Comparison of ENCODE assay signal across 19 cellular contexts in genomic region chr14:100267990-100268389, GRCh38. TPM values are rescaled to one million over a fixed set of nuclear protein-coding genes. Genes with fewer than 3 reads are reported as not detected.
A peak's percentile ranks its signal among the peaks of the same experiment; 100 is the strongest.
DNase-seq lines count a peak whose midpoint lies in the region; ATAC-seq and TF ChIP-seq lines count a peak whose summit lies in the region.
"Had no signal": no experiment of that assay in that cellular context is flagged by ENCODE, and none has a peak within 500 bp of the region (broad histone marks: within the 10 kb centered on the region; RNA-seq: fewer than 3 reads in every experiment).

No MANE protein-coding gene starts in this region.

- peak overlapping the region; percentile 23 to 80 for H3K27ac Mint-ChIP-seq in natural killer cell
- H3K27ac Mint-ChIP-seq in natural killer cell treated with Interleukin-12 subunit alpha and Interleukin-12 subunit beta and Interleukin-15 and Interleukin-18, amount 100 ng/mL, for 72 hours = no peak overlapping the region
- H3K27ac Mint-ChIP-seq in stimulated activated naive B cell treated with anti-CD40 and anti-IgM and Interleukin-4, amounts not matched to agents 10 μg/mL and 1 μg/mL and 100 μg/mL, for 72 hours = peak overlapping the region; percentile 34

- H3K4me1 ChIP-seq in liver (ENCODE audit: control insufficient read depth in 4 of 4, insufficient read depth in 4 of 4, low read length in 3 of 4) = peaks cover 3 to 44% (median 34%) of the 10 kb centered on the region in 4 donors

- no peaks in the 10 kb centered on the region for H3K9me3 Mint-ChIP-seq in natural killer cell
- H3K9me3 Mint-ChIP-seq in natural killer cell treated with Interleukin-12 subunit alpha and Interleukin-12 subunit beta and Interleukin-15 and Interleukin-18, amount 100 ng/mL, for 72 hours = no peaks in the 10 kb centered on the region
- H3K9me3 Mint-ChIP-seq in stimulated activated naive B cell treated with anti-CD40 and anti-IgM and Interleukin-4, amounts not matched to agents 10 μg/mL and 1 μg/mL and 100 μg/mL, for 72 hours = no peaks in the 10 kb centered on the region

- no peaks in the 10 kb centered on the region for H3K36me3 Mint-ChIP-seq in natural killer cell
- H3K36me3 Mint-ChIP-seq in natural killer cell treated with Interleukin-12 subunit alpha and Interleukin-12 subunit beta and Interleukin-15 and Interleukin-18, amount 100 ng/mL, for 72 hours = peaks cover 6% of the 10 kb centered on the region
- H3K36me3 Mint-ChIP-seq in stimulated activated naive B cell treated with anti-CD40 and anti-IgM and Interleukin-4, amounts not matched to agents 10 μg/mL and 1 μg/mL and 100 μg/mL, for 72 hours = peaks cover 25 to 36% of the 10 kb centered on the region in 2 donors

- DNase-seq in natural killer cell (no peak), WERI-Rb-1 (peak; percentile 67), NCI-H2171 (lab: John Stamatoyannopoulos, UW) (no peak), NCI-H187 (lab: John Stamatoyannopoulos, UW) (no peak)
- DNase-seq in natural killer cell treated with Interleukin-12 subunit alpha and Interleukin-12 subunit beta and Interleukin-15 and Interleukin-18, amount 100 ng/mL, for 72 hours (ENCODE audit: low spot score) = no peak
- DNase-seq in stimulated activated naive B cell treated with anti-CD40 and anti-IgM and Interleukin-4, amounts not matched to agents 10 μg/mL and 1 μg/mL and 100 μg/mL, for 72 hours = no peak
- DNase-seq: NCI-H1092; NCI-H2107; NCI-H345; NCI-H69; NK-92 treated with Interleukin-12 subunit alpha and Interleukin-12 subunit beta, amount 100 ng/mL, for 24 hours; SJCRH30 had no signal

- intact Hi-C loops in natural killer cell (cut with micrococcal nuclease) = no loop called here

- H3K4me3 Mint-ChIP-seq in natural killer cell = no peak overlapping the region
- no peak overlapping the region for H3K4me3 Mint-ChIP-seq in natural killer cell treated with Interleukin-12 subunit alpha and Interleukin-12 subunit beta and Interleukin-15 and Interleukin-18, amount 100 ng/mL, for 72 hours
- no peak overlapping the region for H3K4me3 Mint-ChIP-seq in stimulated activated naive B cell treated with anti-CD40 and anti-IgM and Interleukin-4, amounts not matched to agents 10 μg/mL and 1 μg/mL and 100 μg/mL, for 72 hours

- H3K27ac ChIP-seq in WERI-Rb-1 (peak overlapping the region; percentile 11; the same call in 1 of the 2 replicates), liver (ENCODE audit: low read depth in 1 of 2, low read length in 2 of 2) (peak overlapping the region in 1 of 2 donors; percentile 3)
- H3K27ac ChIP-seq: KMS-11, RWPE1, SJCRH30 had no signal

- no peak for TF ChIP-seq CTCF in natural killer cell (IDR thresholded peaks at IDR 0.05)
- no peak for TF ChIP-seq CTCF in WERI-Rb-1 (IDR thresholded peaks at IDR 0.05; ENCODE audit: low read depth, low read length)
- TF ChIP-seq CTCF in liver (IDR thresholded peaks at IDR 0.05; ENCODE audit: low read depth, low read length, missing input control) = no peak

- H3K4me1 Mint-ChIP-seq in natural killer cell = peaks cover 48 to 62% of the 10 kb centered on the region in 2 donors
- peaks cover 33 to 42% of the 10 kb centered on the region in 2 donors for H3K4me1 Mint-ChIP-seq in natural killer cell treated with Interleukin-12 subunit alpha and Interleukin-12 subunit beta and Interleukin-15 and Interleukin-18, amount 100 ng/mL, for 72 hours (ENCODE audit: low read depth in 2 of 2)
- peaks cover 29 to 43% of the 10 kb centered on the region in 2 donors for H3K4me1 Mint-ChIP-seq in stimulated activated naive B cell treated with anti-CD40 and anti-IgM and Interleukin-4, amounts not matched to agents 10 μg/mL and 1 μg/mL and 100 μg/mL, for 72 hours

- no peaks in the 10 kb centered on the region for H3K27me3 ChIP-seq in WERI-Rb-1 (ENCODE audit: insufficient read depth, low read depth, severe bottlenecking)
- H3K27me3 ChIP-seq in liver (ENCODE audit: control insufficient read depth in 4 of 4, insufficient read depth in 4 of 4, low read length in 3 of 4) = no peaks in the 10 kb centered on the region
- H3K27me3 ChIP-seq: SJCRH30 had no signal

- no peak overlapping the region for H3K4me3 ChIP-seq in WERI-Rb-1 (ENCODE audit: low read depth, low read length)
- no peak overlapping the region for H3K4me3 ChIP-seq in liver (ENCODE audit: low read depth in 1 of 3, low read length in 3 of 3)
- H3K4me3 ChIP-seq: GM12878, SJCRH30 had no signal

- WGBS in liver = 83% methylated on average over 7 of the region's 7 CpGs

- H3K9ac ChIP-seq in liver (ENCODE audit: low read depth in 1 of 2, low read length in 2 of 2) = no peak overlapping the region
- H3K9ac ChIP-seq: KMS-11 had no signal

- H3K36me3 ChIP-seq in WERI-Rb-1 = peaks cover 56% of the 10 kb centered on the region
- H3K36me3 ChIP-seq in liver (ENCODE audit: control insufficient read depth in 4 of 4, insufficient read depth in 3 of 4, low read depth in 1 of 4, low read length in 3 of 4) = peaks cover 0 to 11% (median 4%) of the 10 kb centered on the region in 4 donors

- no peak for ATAC-seq in natural killer cell
- no peak for ATAC-seq in natural killer cell treated with Interleukin-12 subunit alpha and Interleukin-12 subunit beta and Interleukin-15 and Interleukin-18, amount 100 ng/mL, for 72 hours
- ATAC-seq in stimulated activated naive B cell treated with anti-CD40 and anti-IgM and Interleukin-4, amounts not matched to agents 10 μg/mL and 1 μg/mL and 100 μg/mL, for 72 hours (replicated peaks) = no peak
- ATAC-seq in GM21529 (IDR thresholded peaks at IDR 0.05; ENCODE audit: unreplicated experiment) = no peak
- ATAC-seq: GM12878 had no signal

- TF ChIP-seq RAD21 in liver (IDR thresholded peaks at IDR 0.05) = no peak

- H3K27me3 Mint-ChIP-seq in natural killer cell (ENCODE audit: low read depth in 2 of 2) = no peaks in the 10 kb centered on the region
- H3K27me3 Mint-ChIP-seq in natural killer cell treated with Interleukin-12 subunit alpha and Interleukin-12 subunit beta and Interleukin-15 and Interleukin-18, amount 100 ng/mL, for 72 hours = no peaks in the 10 kb centered on the region
- H3K27me3 Mint-ChIP-seq in stimulated activated naive B cell treated with anti-CD40 and anti-IgM and Interleukin-4, amounts not matched to agents 10 μg/mL and 1 μg/mL and 100 μg/mL, for 72 hours = no peaks in the 10 kb centered on the region

- H3K9me3 ChIP-seq in WERI-Rb-1 (ENCODE audit: severe bottlenecking) (no peaks in the 10 kb centered on the region), liver (ENCODE audit: control insufficient read depth in 4 of 4, low read length in 3 of 4) (no peaks in the 10 kb centered on the region)
- H3K9me3 ChIP-seq: SJCRH30 had no signal

TF ChIP-seq in liver, 16 proteins besides CTCF, POLR2A, EP300 and RAD21 (continues in another document):
- TF ChIP-seq RXRA (IDR thresholded peaks at IDR 0.05) = peak in 1 of 2 donors; percentile 24
- TF ChIP-seq JUND (IDR thresholded peaks at IDR 0.05) = no peak
- peak; percentile 23 for TF ChIP-seq HNF4G (IDR thresholded peaks at IDR 0.05)
- no peak for TF ChIP-seq FOXA2 (IDR thresholded peaks at IDR 0.05)
- peak; percentile 57 to 82 for TF ChIP-seq HNF4A (conservative IDR thresholded peaks at IDR 0.05)
- no peak for TF ChIP-seq MAX (IDR thresholded peaks at IDR 0.05)
- no peak for TF ChIP-seq REST (IDR thresholded peaks at IDR 0.05)
- TF ChIP-seq NR2F2 (IDR thresholded peaks at IDR 0.05) = no peak

RNA-seq across cellular contexts. Expression of gene YY1, which starts 29.0 kb away (rescaled TPM):
- total RNA-seq in natural killer cell = 10 to 100 TPM; 77.9 to 92.6 (median 90.4) TPM
- 10 to 100 TPM; 59.7 to 75.7 TPM for total RNA-seq in natural killer cell treated with Interleukin-12 subunit alpha and Interleukin-12 subunit beta and Interleukin-15 and Interleukin-18, amount 100 ng/mL, for 72 hours
- total RNA-seq in liver = 10 to 100 TPM; 30.0 to 37.4 TPM
- polyA plus RNA-seq in liver = 10 to 100 TPM; 15.8 to 27.5 TPM

RNA-seq across cellular contexts. Expression of gene SLC25A29, which starts 38.3 kb away (rescaled TPM):
- 10 to 100 TPM in 2 of 3 donors, 1 to 10 TPM in 1; 8.6 to 80.7 (median 69.3) TPM for total RNA-seq in natural killer cell
- total RNA-seq in natural killer cell treated with Interleukin-12 subunit alpha and Interleukin-12 subunit beta and Interleukin-15 and Interleukin-18, amount 100 ng/mL, for 72 hours = 10 to 100 TPM; 29.2 to 37.9 TPM
- 10 to 100 TPM in 1 of 2 donors, 1 to 10 TPM in 1; 4.4 to 13.9 TPM for total RNA-seq in liver
- polyA plus RNA-seq in liver = 10 to 100 TPM in 1 of 2 donors, 1 to 10 TPM in 1; 2.4 to 13.4 TPM

RNA-seq across cellular contexts. Expression of gene SLC25A47, which starts 55.1 kb away (rescaled TPM):
- under 1 TPM in 1 of 3 donors, not detected in 2; 0.20 TPM for total RNA-seq in natural killer cell
- not detected for total RNA-seq in natural killer cell treated with Interleukin-12 subunit alpha and Interleukin-12 subunit beta and Interleukin-15 and Interleukin-18, amount 100 ng/mL, for 72 hours
- 100 to 1,000 TPM in 1 of 2 donors, 10 to 100 TPM in 1; 23.7 to 454 TPM for total RNA-seq in liver
- polyA plus RNA-seq in liver = 100 to 1,000 TPM; 128 to 469 TPM
- total RNA-seq: GM12878, MCF 10A, SJCRH30 had no signal
- polyA plus RNA-seq: BJ had no signal

Comparison
In these comparisons a context has a peak if more than half of its experiments do, and no peak if none do; other contexts are left out.
1. H3K27ac Mint-ChIP-seq: peak in natural killer cell (2 of 2) and stimulated activated naive B cell treated with anti-CD40 and anti-IgM and Interleukin-4, amounts not matched to agents 10 μg/mL and 1 μg/mL and 100 μg/mL, for 72 hours (single experiment); none in natural killer cell treated with Interleukin-12 subunit alpha and Interleukin-12 subunit beta and Interleukin-15 and Interleukin-18, amount 100 ng/mL, for 72 hours (0 of 2).
2. RNA of gene SLC25A47, which starts 55.1 kb away (total RNA-seq): 23.7 to 454 TPM in liver; not detected in natural killer cell treated with Interleukin-12 subunit alpha and Interleukin-12 subunit beta and Interleukin-15 and Interleukin-18, amount 100 ng/mL, for 72 hours and 0.20 TPM in natural killer cell; every median in the first group is over 10 times any median in the second.